ENCODE assay signal across 12 cellular contexts in genomic region chr10:122181055-122181732, GRCh38.
DNase-seq lines count a peak whose midpoint lies in the region; ATAC-seq and TF ChIP-seq lines count a peak whose summit lies in the region.
"Had no signal": no experiment of that assay in that cellular context is flagged by ENCODE, and none has a peak within 500 bp of the region (broad histone marks: within the 10 kb centered on the region; RNA-seq: fewer than 3 reads in every experiment).

No MANE protein-coding gene starts in this region.

- DNase-seq in NCI-H345 (lab: John Stamatoyannopoulos, UW) (peak; percentile 38), NCI-H345 treated with DMSO at 0.1 percent for 48 hours (lab: John Stamatoyannopoulos, UW; ENCODE audit: unreplicated experiment) (no peak), RPMI7951 (ENCODE audit: low read depth) (peak; percentile 47), fibroblast of mammary gland (ENCODE audit: low read depth) (peak; percentile 65), skeletal muscle cell (ENCODE audit: low read depth) (peak; percentile 56), T1000 (lab: John Stamatoyannopoulos, UW) (no peak), mucosa of descending colon (no peak), DMS79 treated with DMSO at 0.1 percent for 48 hours (lab: John Stamatoyannopoulos, UW) (no peak)
- DNase-seq: AML-193; posterior cingulate gyrus; stimulated activated CD4-positive, alpha-beta T cell treated with anti-CD3 and anti-CD28 coated beads, Interleukin-4, amount 100 ng/mL, for 4 hours had no signal

- ATAC-seq in mucosa of descending colon: no peak

- no peak for TF ChIP-seq CTCF in fibroblast of mammary gland (conservative IDR thresholded peaks at IDR 0.05; ENCODE audit: control insufficient read depth, insufficient read depth, low read depth, low read length)
- no peak for TF ChIP-seq CTCF in mucosa of descending colon (IDR thresholded peaks at IDR 0.05)

- no peaks in the 10 kb centered on the region for H3K4me1 ChIP-seq in mucosa of descending colon (ENCODE audit: low read depth)

- intact Hi-C loops in mucosa of descending colon (cut with DNase I, micrococcal nuclease): no loop called here

- no peak overlapping the region for H3K4me3 ChIP-seq in fibroblast of mammary gland (ENCODE audit: control insufficient read depth, low read depth, low read length)
- H3K4me3 ChIP-seq in skeletal muscle cell (ENCODE audit: low read depth, low read length): no peak overlapping the region
- no peak overlapping the region for H3K4me3 ChIP-seq in mucosa of descending colon
- H3K4me3 ChIP-seq: ascending aorta had no signal

- no peaks in the 10 kb centered on the region for H3K36me3 ChIP-seq in mucosa of descending colon (ENCODE audit: low read depth)
- H3K36me3 ChIP-seq: ascending aorta had no signal

- no peaks in the 10 kb centered on the region for H3K9me3 ChIP-seq in mucosa of descending colon
- H3K9me3 ChIP-seq: ascending aorta had no signal

Comparison
In these comparisons a context has a peak if more than half of its experiments do, and no peak if none do; other contexts are left out.
1. DNase-seq: peak in NCI-H345 (single experiment), RPMI7951 (single experiment), fibroblast of mammary gland (single experiment) and skeletal muscle cell (single experiment); none in NCI-H345 treated with DMSO at 0.1 percent for 48 hours (single experiment), T1000 (single experiment), mucosa of descending colon (0 of 3) and DMS79 treated with DMSO at 0.1 percent for 48 hours (single experiment).